11 cellular contexts compared by ENCODE assay signal in the genomic region with DNA sequence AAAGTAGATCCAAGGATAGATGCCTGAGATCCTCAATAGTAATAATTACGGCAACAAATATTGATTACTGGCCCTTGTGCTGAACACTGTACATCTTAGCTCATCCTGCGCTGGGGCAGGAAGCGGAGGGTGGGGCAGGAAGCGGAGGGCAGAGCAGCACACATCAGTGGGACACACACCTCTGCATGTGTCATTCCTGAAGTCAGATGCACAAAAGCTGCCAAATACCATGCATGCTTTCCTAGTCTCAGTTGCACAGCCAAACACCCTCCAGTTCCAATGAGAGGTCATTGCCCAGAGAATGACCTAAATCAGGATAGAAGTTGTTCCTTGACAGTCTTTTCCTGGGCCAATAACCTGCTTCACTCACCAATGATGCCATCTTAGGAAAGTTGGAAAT.
DNase-seq lines count a peak whose midpoint lies in the region; ATAC-seq and TF ChIP-seq lines count a peak whose summit lies in the region.
"Had no signal": no experiment of that assay in that cellular context is flagged by ENCODE, and none has a peak within 500 bp of the region (broad histone marks: within the 10 kb centered on the region; RNA-seq: fewer than 3 reads in every experiment).

No MANE protein-coding gene starts in this region.

- no peaks in the 10 kb centered on the region for H3K4me1 ChIP-seq in breast epithelium
- H3K4me1 ChIP-seq in left lung: no peaks in the 10 kb centered on the region

- CTCF ChIA-PET in MCF 10A (lab: Yijun Ruan, JAX): interaction anchor here (0.6 to 0.8 kb wide), 3 partner anchors 17 to 58 kb away, joined by 3 read pairs; no protein-coding TSS in a partner anchor
- CTCF ChIA-PET in activated CD4-positive, alpha-beta memory T cell treated with anti-CD3 and anti-CD28 coated beads, Interleukin-2, amount 10 ng/mL, durations not matched to agents 7 days and 5 days (lab: Charles Lee): interaction anchor here (1.3 to 2.6 kb wide), 5 partner anchors 8 to 61 kb away, joined by 3 to 19 read pairs (median 13); no protein-coding TSS in a partner anchor

- ATAC-seq in left lung: no peak

- intact Hi-C loops in MCF 10A (cut with micrococcal nuclease) (no loop called here), breast epithelium (cut with DNase I; ENCODE audit: low total_unique reads) (no loop called here), left lung (cut with DNase I) (no loop called here)

- no peaks in the 10 kb centered on the region for H3K27me3 ChIP-seq in breast epithelium
- H3K27me3 ChIP-seq in left lung: no peaks in the 10 kb centered on the region
- H3K27me3 ChIP-seq: cardiac muscle cell had no signal

- POLR2A ChIA-PET in MCF 10A (lab: Yijun Ruan, JAX): interaction anchor here (1.4 to 2.4 kb wide), 2 partner anchors 13 to 17 kb away, joined by 3 to 9 read pairs; no protein-coding TSS in a partner anchor
- POLR2A ChIA-PET in activated CD4-positive, alpha-beta memory T cell treated with anti-CD3 and anti-CD28 coated beads, Interleukin-2, amount 10 ng/mL, durations not matched to agents 7 days and 5 days (lab: Charles Lee): interaction anchor here (0.7 to 2.0 kb wide), 5 partner anchors 10 to 1024 kb away, joined by 3 to 18 read pairs (median 4); no protein-coding TSS in a partner anchor

- H3K4me3 Mint-ChIP-seq in MCF 10A (ENCODE audit: unreplicated experiment): no peak overlapping the region
- peak overlapping the region; percentile 38 for H3K4me3 Mint-ChIP-seq in activated CD4-positive, alpha-beta memory T cell treated with anti-CD3 and anti-CD28 coated beads, Interleukin-2, amount 10 ng/mL, durations not matched to agents 7 days and 5 days

- no TSS peak for BruUV-seq in MCF 10A (replicated peaks; lab: Mats Ljungman, UMichigan)

- peak; percentile 63 for DNase-seq in MCF 10A (ENCODE audit: unreplicated experiment)
- no peak for DNase-seq in breast epithelium (ENCODE audit: low spot score in 2 of 2)
- peak; percentile 74 for DNase-seq in activated CD4-positive, alpha-beta memory T cell treated with anti-CD3 and anti-CD28 coated beads, Interleukin-2, amount 10 ng/mL, durations not matched to agents 7 days and 5 days
- no peak for DNase-seq in epithelial cell of prostate (ENCODE audit: low read depth, low spot score)
- peak; percentile 10 for DNase-seq in stimulated activated naive CD4-positive, alpha-beta T cell treated with Interleukin-2 at 50 U/mL for 16 hours (lab: John Stamatoyannopoulos, UW)
- DNase-seq in left lung: no peak
- no peak for DNase-seq in GDM1 (lab: John Stamatoyannopoulos, UW)
- DNase-seq in NCI-H2081 treated with DMSO at 0.1 percent for 48 hours (lab: John Stamatoyannopoulos, UW): no peak
- DNase-seq: glutamatergic neuron had no signal

- H3K9me3 ChIP-seq in breast epithelium (no peaks in the 10 kb centered on the region), left lung (no peaks in the 10 kb centered on the region)

- H3K4me1 Mint-ChIP-seq in MCF 10A (ENCODE audit: insufficient read depth, unreplicated experiment): peaks cover 4% of the 10 kb centered on the region
- peaks cover 23% of the 10 kb centered on the region for H3K4me1 Mint-ChIP-seq in activated CD4-positive, alpha-beta memory T cell treated with anti-CD3 and anti-CD28 coated beads, Interleukin-2, amount 10 ng/mL, durations not matched to agents 7 days and 5 days

- H3K36me3 ChIP-seq in breast epithelium (no peaks in the 10 kb centered on the region), left lung (no peaks in the 10 kb centered on the region)
- H3K36me3 ChIP-seq: cardiac muscle cell had no signal

- H3K27ac Mint-ChIP-seq in MCF 10A (ENCODE audit: low read depth, unreplicated experiment): peak overlapping the region; percentile 49
- H3K27ac Mint-ChIP-seq in activated CD4-positive, alpha-beta memory T cell treated with anti-CD3 and anti-CD28 coated beads, Interleukin-2, amount 10 ng/mL, durations not matched to agents 7 days and 5 days: peak overlapping the region; percentile 84

- TF ChIP-seq CTCF in MCF 10A (IDR thresholded peaks at IDR 0.05; ENCODE audit: unreplicated experiment) (no peak), breast epithelium (IDR thresholded peaks at IDR 0.05) (no peak), left lung (IDR thresholded peaks at IDR 0.05) (no peak)

- H3K27ac ChIP-seq in breast epithelium: no peak overlapping the region
- peak overlapping the region; percentile 31 for H3K27ac ChIP-seq in epithelial cell of prostate
- H3K27ac ChIP-seq in left lung: no peak overlapping the region
- H3K27ac ChIP-seq: cardiac muscle cell, HL-60 had no signal

- H3K4me3 ChIP-seq in breast epithelium: no peak overlapping the region
- no peak overlapping the region for H3K4me3 ChIP-seq in left lung
- H3K4me3 ChIP-seq: cardiac muscle cell had no signal

- H3K9me3 Mint-ChIP-seq in MCF 10A (ENCODE audit: unreplicated experiment): no peaks in the 10 kb centered on the region
- no peaks in the 10 kb centered on the region for H3K9me3 Mint-ChIP-seq in activated CD4-positive, alpha-beta memory T cell treated with anti-CD3 and anti-CD28 coated beads, Interleukin-2, amount 10 ng/mL, durations not matched to agents 7 days and 5 days

- no peaks in the 10 kb centered on the region for H3K27me3 Mint-ChIP-seq in MCF 10A (ENCODE audit: insufficient read depth, unreplicated experiment)
- H3K27me3 Mint-ChIP-seq in activated CD4-positive, alpha-beta memory T cell treated with anti-CD3 and anti-CD28 coated beads, Interleukin-2, amount 10 ng/mL, durations not matched to agents 7 days and 5 days: no peaks in the 10 kb centered on the region

- no peak for TF ChIP-seq POLR2A in breast epithelium (IDR thresholded peaks at IDR 0.05)

- no peaks in the 10 kb centered on the region for H3K36me3 Mint-ChIP-seq in MCF 10A (ENCODE audit: insufficient read depth, unreplicated experiment)
- H3K36me3 Mint-ChIP-seq in activated CD4-positive, alpha-beta memory T cell treated with anti-CD3 and anti-CD28 coated beads, Interleukin-2, amount 10 ng/mL, durations not matched to agents 7 days and 5 days (ENCODE audit: low read depth): peaks cover 4% of the 10 kb centered on the region

Comparison
In these comparisons a context has a peak if more than half of its experiments do, and no peak if none do; other contexts are left out.
1. DNase-seq: peak in MCF 10A (single experiment), activated CD4-positive, alpha-beta memory T cell treated with anti-CD3 and anti-CD28 coated beads, Interleukin-2, amount 10 ng/mL, durations not matched to agents 7 days and 5 days (single experiment) and stimulated activated naive CD4-positive, alpha-beta T cell treated with Interleukin-2 at 50 U/mL for 16 hours (single experiment); none in breast epithelium (0 of 2), epithelial cell of prostate (single experiment), left lung (0 of 2), GDM1 (single experiment) and NCI-H2081 treated with DMSO at 0.1 percent for 48 hours (single experiment).